In genomic region chr7:3897430-3898385, GRCh38 we compare ENCODE assay signal across 8 cellular contexts.
DNase-seq lines count a peak whose midpoint lies in the region; ATAC-seq and TF ChIP-seq lines count a peak whose summit lies in the region.

No MANE protein-coding gene starts in this region.

- in situ Hi-C loops in HAP-1 (cut with MboI; ENCODE audit: low sequenced_read_pairs), result no loop called here

- CTCF ChIA-PET in CD8-positive, alpha-beta memory T cell (lab: Charles Lee), result interaction anchor here (0.8 to 1.3 kb wide), 2 partner anchors 596 to 1033 kb away, joined by 3 to 6 read pairs; no protein-coding TSS in a partner anchor

- H2AFZ ChIP-seq in OCI-LY3 (ENCODE audit: low read depth, low read length), result no peak overlapping the region

- H3K79me2 ChIP-seq in OCI-LY3 (ENCODE audit: low read length), result no peaks in the 10 kb centered on the region

- H3K9me3 ChIP-seq in CD8-positive, alpha-beta memory T cell (ENCODE audit: low read length), result no peaks in the 10 kb centered on the region
- H3K9me3 ChIP-seq in HAP-1 (no peaks in the 10 kb centered on the region), OCI-LY3 (ENCODE audit: insufficient read depth, low read length) (no peaks in the 10 kb centered on the region), heart right ventricle (no peaks in the 10 kb centered on the region)

- no peaks in the 10 kb centered on the region for H3K36me3 Mint-ChIP-seq in CD8-positive, alpha-beta memory T cell

- peak; percentile 59 for TF ChIP-seq CTCF in OCI-LY3 (IDR thresholded peaks at IDR 0.05; ENCODE audit: low read depth, low read length)
- TF ChIP-seq CTCF in heart right ventricle (IDR thresholded peaks at IDR 0.05), result peak; percentile 51 to 85 (median 77)

- no peak overlapping the region for H3K4me2 ChIP-seq in OCI-LY3 (ENCODE audit: low read length)

- 61 to 62% methylated on average over 10 of the region's 10 CpGs for whole genome bisulfite sequencing in heart right ventricle, 2 donors

- intact Hi-C loops in heart right ventricle (cut with DNase I), result loop anchor here (2.0 to 10.0 kb wide), 12 partner anchors 593 to 1035 kb away; partner anchors contain the start of gene SDK1 (in 4 of the 10)

- peak; percentile 16 to 55 (median 26) for DNase-seq in CD8-positive, alpha-beta memory T cell
- DNase-seq in HAP-1 (ENCODE audit: low spot score in 2 of 2), result peak; percentile 13 to 40
- DNase-seq in activated effector memory CD4-positive, alpha-beta T cell treated with anti-CD3 and anti-CD28 coated beads, Interleukin-2, amount 50 U/mL, for 16 hours, result peak; percentile 78
- DNase-seq in heart right ventricle, result no peak
- peak; percentile 9 to 13 for DNase-seq in stimulated activated CD4-positive, alpha-beta T cell treated with anti-CD3 and anti-CD28 coated beads, Interleukin-12 subunit alpha, Interleukin-12 subunit beta, amount 100 ng/mL, for 24 hours (ENCODE audit: low read depth in 2 of 2)
- DNase-seq in KG1 (lab: John Stamatoyannopoulos, UW), result no peak

- no peak for ATAC-seq in heart right ventricle
- no peak for ATAC-seq in GM19035 (IDR thresholded peaks at IDR 0.05; ENCODE audit: unreplicated experiment)

- POLR2A ChIA-PET in CD8-positive, alpha-beta memory T cell (lab: Charles Lee), result no interaction called here

- H3K27me3 ChIP-seq in CD8-positive, alpha-beta memory T cell (ENCODE audit: insufficient read depth, low read length, poor library complexity, severe bottlenecking), result no peaks in the 10 kb centered on the region
- H3K27me3 ChIP-seq in HAP-1 (ENCODE audit: low read depth) (no peaks in the 10 kb centered on the region), OCI-LY3 (ENCODE audit: low read depth, low read length) (no peaks in the 10 kb centered on the region), heart right ventricle (no peaks in the 10 kb centered on the region)

- no peaks in the 10 kb centered on the region for H3K36me3 ChIP-seq in CD8-positive, alpha-beta memory T cell (ENCODE audit: insufficient read depth, low read length)
- no peaks in the 10 kb centered on the region for H3K36me3 ChIP-seq in HAP-1 (replicated peaks)
- no peaks in the 10 kb centered on the region for H3K36me3 ChIP-seq in OCI-LY3 (replicated peaks; ENCODE audit: low read depth, low read length)
- no peaks in the 10 kb centered on the region for H3K36me3 ChIP-seq in heart right ventricle

- H3K27ac ChIP-seq in CD8-positive, alpha-beta memory T cell (ENCODE audit: low read depth, low read length), result no peak overlapping the region
- H3K27ac ChIP-seq in OCI-LY3 (ENCODE audit: low read length) (no peak overlapping the region), heart right ventricle (no peak overlapping the region)

- H3K4me3 ChIP-seq in CD8-positive, alpha-beta memory T cell (ENCODE audit: low read length), result no peak overlapping the region
- H3K4me3 ChIP-seq in HAP-1 (no peak overlapping the region), OCI-LY3 (ENCODE audit: low read length) (no peak overlapping the region), heart right ventricle (no peak overlapping the region)

- H3K4me1 ChIP-seq in CD8-positive, alpha-beta memory T cell (ENCODE audit: insufficient read depth, low read length), result no peaks in the 10 kb centered on the region
- H3K4me1 ChIP-seq in HAP-1 (no peaks in the 10 kb centered on the region), OCI-LY3 (ENCODE audit: low read length) (no peaks in the 10 kb centered on the region), heart right ventricle (no peaks in the 10 kb centered on the region)

- no peak overlapping the region for H3K9ac ChIP-seq in OCI-LY3 (ENCODE audit: low read length)

- H4K20me1 ChIP-seq in OCI-LY3 (ENCODE audit: insufficient read depth, low read length), result no peaks in the 10 kb centered on the region

- H3K27me3 Mint-ChIP-seq in CD8-positive, alpha-beta memory T cell, result peaks cover 18 to 22% of the 10 kb centered on the region in 2 donors

- H3K4me1 Mint-ChIP-seq in CD8-positive, alpha-beta memory T cell, result no peaks in the 10 kb centered on the region

- no peak overlapping the region for H3K27ac Mint-ChIP-seq in CD8-positive, alpha-beta memory T cell

- no peak overlapping the region for H3K4me3 Mint-ChIP-seq in CD8-positive, alpha-beta memory T cell

- no peaks in the 10 kb centered on the region for H3K9me3 Mint-ChIP-seq in CD8-positive, alpha-beta memory T cell

Comparison
In these comparisons a context has a peak if more than half of its experiments do, and no peak if none do; other contexts are left out.
1. DNase-seq: peak in CD8-positive, alpha-beta memory T cell (5 of 5), HAP-1 (2 of 2), activated effector memory CD4-positive, alpha-beta T cell treated with anti-CD3 and anti-CD28 coated beads, Interleukin-2, amount 50 U/mL, for 16 hours (single experiment) and stimulated activated CD4-positive, alpha-beta T cell treated with anti-CD3 and anti-CD28 coated beads, Interleukin-12 subunit alpha, Interleukin-12 subunit beta, amount 100 ng/mL, for 24 hours (2 of 2); none in heart right ventricle (0 of 2) and KG1 (single experiment).